In genomic region chr5:1028481-1029269, GRCh38 we compare ENCODE assay signal across 18 cellular contexts.
"Had no signal": no experiment of that assay in that cellular context is flagged by ENCODE, and none has a peak within 500 bp of the region (broad histone marks: within the 10 kb centered on the region; RNA-seq: fewer than 3 reads in every experiment).

No MANE protein-coding gene starts in this region.

- H3K4me1 ChIP-seq: ascending aorta, colonic mucosa, esophagus squamous epithelium, uterus had no signal

- FAIRE-seq: islet of Langerhans had no signal

- H3K4me3 ChIP-seq: ascending aorta, colonic mucosa, esophagus squamous epithelium, thoracic aorta, uterus had no signal

- H3K27ac ChIP-seq: ascending aorta, colonic mucosa, esophagus squamous epithelium, thoracic aorta, uterus, VCaP had no signal

- DNase-seq: activated CD4-positive, alpha-beta memory T cell treated with anti-CD3 and anti-CD28 coated beads, Interleukin-2, amount 10 ng/mL, durations not matched to agents 7 days and 5 days; activated CD4-positive, alpha-beta T cell treated with anti-CD3 and anti-CD28 coated beads for 36 hours; activated CD8-positive, alpha-beta memory T cell treated with anti-CD3 and anti-CD28 coated beads, Interleukin-2, amount 50 U/mL, for 4 hours; activated naive CD4-positive, alpha-beta T cell treated with Interleukin-2 at 50 U/mL for 16 hours; activated naive CD8-positive, alpha-beta T cell treated with anti-CD3 and anti-CD28 coated beads, Interleukin-2, amount 50 U/mL, for 24 hours; colonic mucosa; esophagus squamous epithelium; foreskin fibroblast; midbrain; naive B cell; stimulated activated CD4-positive, alpha-beta T cell treated with anti-CD3 and anti-CD28 coated beads, Interleukin-12 subunit alpha, Interleukin-12 subunit beta, amount 100 ng/mL, for 4 hours; T-cell; T1000; uterus had no signal

- H3K9me3 ChIP-seq: ascending aorta, colonic mucosa, esophagus squamous epithelium, thoracic aorta, uterus had no signal

- ATAC-seq: activated CD4-positive, alpha-beta T cell treated with anti-CD3 and anti-CD28 coated beads for 36 hours; activated naive CD8-positive, alpha-beta T cell treated with anti-CD3 and anti-CD28 coated beads, Interleukin-2, amount 50 U/mL, for 24 hours; T-cell had no signal

- H3K36me3 ChIP-seq: ascending aorta, colonic mucosa, esophagus squamous epithelium, thoracic aorta, uterus had no signal
